1 cellular context compared by ENCODE assay signal in genomic region chr2:191818725-191819333, GRCh38.
TF ChIP-seq lines count a peak whose summit lies in the region.

No MANE protein-coding gene starts in this region.

TF ChIP-seq in GM12878, 131 proteins besides CTCF, POLR2A, EP300 and RAD21 (continued from another document):
- TF ChIP-seq, protein P1, sequence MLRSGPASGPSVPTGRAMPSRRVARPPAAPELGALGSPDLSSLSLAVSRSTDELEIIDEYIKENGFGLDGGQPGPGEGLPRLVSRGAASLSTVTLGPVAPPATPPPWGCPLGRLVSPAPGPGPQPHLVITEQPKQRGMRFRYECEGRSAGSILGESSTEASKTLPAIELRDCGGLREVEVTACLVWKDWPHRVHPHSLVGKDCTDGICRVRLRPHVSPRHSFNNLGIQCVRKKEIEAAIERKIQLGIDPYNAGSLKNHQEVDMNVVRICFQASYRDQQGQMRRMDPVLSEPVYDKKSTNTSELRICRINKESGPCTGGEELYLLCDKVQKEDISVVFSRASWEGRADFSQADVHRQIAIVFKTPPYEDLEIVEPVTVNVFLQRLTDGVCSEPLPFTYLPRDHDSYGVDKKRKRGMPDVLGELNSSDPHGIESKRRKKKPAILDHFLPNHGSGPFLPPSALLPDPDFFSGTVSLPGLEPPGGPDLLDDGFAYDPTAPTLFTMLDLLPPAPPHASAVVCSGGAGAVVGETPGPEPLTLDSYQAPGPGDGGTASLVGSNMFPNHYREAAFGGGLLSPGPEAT (IDR thresholded peaks at IDR 0.05; ENCODE audit: low read depth): no peak
- TF ChIP-seq NR2F1 (conservative IDR thresholded peaks at IDR 0.05): no peak
- TF ChIP-seq MXI1 (IDR thresholded peaks at IDR 0.05; ENCODE audit: low read depth, low read length): no peak
- TF ChIP-seq JUNB (IDR thresholded peaks at IDR 0.05): no peak
- TF ChIP-seq RELA (IDR thresholded peaks at IDR 0.05; ENCODE audit: borderline replicate concordance, partially characterized antibody): no peak
- TF ChIP-seq FOXM1 (IDR thresholded peaks at IDR 0.05; ENCODE audit: low read depth, low read length): no peak
- TF ChIP-seq ZBTB40 (IDR thresholded peaks at IDR 0.05; ENCODE audit: borderline replicate concordance): no peak
- no peak for TF ChIP-seq ZSCAN29 (IDR thresholded peaks at IDR 0.05)
- TF ChIP-seq CBX3 (IDR thresholded peaks at IDR 0.05; ENCODE audit: borderline replicate concordance, low read depth): no peak
- TF ChIP-seq JUND (IDR thresholded peaks at IDR 0.05; ENCODE audit: low read depth, low read length): no peak
TF ChIP-seq in GM12878: peak in this region for 0.
